Comparison of ENCODE assay signal across 16 cellular contexts in the genomic region with DNA sequence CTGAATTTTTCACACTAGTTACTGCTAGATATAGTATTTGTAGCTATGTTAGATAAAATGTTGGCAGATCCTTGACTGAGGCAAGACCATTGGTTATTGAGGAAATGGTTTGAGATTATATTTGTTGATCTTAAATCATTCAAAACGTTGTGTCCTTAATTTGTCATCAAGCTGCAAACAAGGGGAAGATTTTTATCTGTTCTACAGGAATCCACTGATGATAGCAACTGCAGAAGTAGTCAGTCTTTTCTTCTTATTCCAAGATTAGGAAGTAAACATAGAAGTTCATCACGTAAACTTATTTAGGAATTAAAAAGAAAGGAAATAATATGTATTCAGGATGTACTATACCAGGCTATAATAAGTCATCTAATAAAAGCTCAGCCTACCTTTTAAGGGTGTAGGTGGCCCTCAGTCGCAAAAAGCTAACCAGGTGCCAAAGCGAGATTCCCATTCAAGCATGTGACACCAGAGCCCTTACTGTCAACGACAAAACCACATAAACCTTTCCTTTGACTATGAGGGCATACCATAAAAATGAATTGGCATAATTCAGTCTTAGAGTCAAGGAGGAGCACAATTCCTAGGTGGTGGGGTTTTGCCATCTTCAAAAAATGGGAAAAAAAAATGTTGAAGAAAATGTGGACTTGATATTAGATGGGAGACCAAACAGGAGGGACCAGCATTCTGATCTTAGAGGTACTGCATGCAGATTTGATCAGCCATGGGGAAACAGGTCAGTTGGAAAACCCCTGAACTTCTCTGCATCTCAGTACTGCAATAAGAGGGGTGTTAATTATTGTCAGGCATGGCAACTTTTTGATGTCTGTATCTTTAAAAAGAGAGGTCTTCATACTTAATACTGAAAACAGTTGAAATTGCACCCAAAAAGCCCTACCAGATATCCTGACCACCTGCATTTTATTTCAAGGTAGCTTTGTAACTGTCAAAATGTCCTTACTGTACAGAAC.
DNase-seq lines count a peak whose midpoint lies in the region; ATAC-seq, FAIRE-seq and TF ChIP-seq lines count a peak whose summit lies in the region.
"Had no signal": no experiment of that assay in that cellular context is flagged by ENCODE, and none has a peak within 500 bp of the region (broad histone marks: within the 10 kb centered on the region; RNA-seq: fewer than 3 reads in every experiment).

No MANE protein-coding gene starts in this region.

- H3K27ac Mint-ChIP-seq in activated naive CD4-positive, alpha-beta T cell treated with anti-CD3 and anti-CD28 coated beads, Interleukin-2, amount 50 U/mL, for 72 hours = no peak overlapping the region
- H3K27ac Mint-ChIP-seq: T-helper 17 cell had no signal

- peak; percentile 77 for FAIRE-seq in GM18507 (lab: Jason Lieb, UNC)
- FAIRE-seq: HepG2 had no signal

- ATAC-seq in GM19463 (IDR thresholded peaks at IDR 0.05; ENCODE audit: unreplicated experiment) (peak; percentile 68), HG02938 (IDR thresholded peaks at IDR 0.05; ENCODE audit: unreplicated experiment) (peak; percentile 73), HG02885 (IDR thresholded peaks at IDR 0.05; ENCODE audit: poor library complexity, unreplicated experiment) (no peak)
- no peak for ATAC-seq in activated naive CD4-positive, alpha-beta T cell treated with anti-CD3 and anti-CD28 coated beads, Interleukin-2, amount 50 U/mL, for 72 hours
- ATAC-seq: HepG2; naive thymus-derived CD8-positive, alpha-beta T cell; right cardiac atrium; T-helper 17 cell had no signal

- no peak overlapping the region for H3K4me3 ChIP-seq in LNCaP clone FGC (ENCODE audit: low read depth, low read length)

- peaks cover 3 to 9% of the 10 kb centered on the region in 2 donors for H3K9me3 Mint-ChIP-seq in activated naive CD4-positive, alpha-beta T cell treated with anti-CD3 and anti-CD28 coated beads, Interleukin-2, amount 50 U/mL, for 72 hours

- peaks cover 9% of the 10 kb centered on the region in 2 donors for H3K36me3 Mint-ChIP-seq in activated naive CD4-positive, alpha-beta T cell treated with anti-CD3 and anti-CD28 coated beads, Interleukin-2, amount 50 U/mL, for 72 hours

- no peak for DNase-seq in GM18507 (ENCODE audit: extremely low spot score, insufficient read length, low read depth)
- DNase-seq in LNCaP clone FGC (ENCODE audit: low read depth) = peak; percentile 98
- DNase-seq in activated naive CD4-positive, alpha-beta T cell treated with anti-CD3 and anti-CD28 coated beads, Interleukin-2, amount 50 U/mL, for 72 hours (ENCODE audit: low spot score in 2 of 2) = no peak
- DNase-seq in DMS53 (lab: John Stamatoyannopoulos, UW) = no peak
- no peak for DNase-seq in dedifferentiated amniotic fluid mesenchymal stem cell (ENCODE audit: extremely low spot score)
- DNase-seq: activated CD4-positive, alpha-beta T cell treated with anti-CD3 and anti-CD28 coated beads, Interleukin-2, amount 50 U/mL, for 4 hours; activated naive CD4-positive, alpha-beta T cell treated with Interleukin-2 at 50 U/mL for 16 hours; AML-193; naive thymus-derived CD8-positive, alpha-beta T cell; NCI-H1092 treated with DMSO at 0.1 percent for 48 hours; right cardiac atrium; T-helper 17 cell had no signal

- no peak for TF ChIP-seq CTCF in LNCaP clone FGC (IDR thresholded peaks at IDR 0.05; ENCODE audit: control insufficient read depth, extremely low read depth, insufficient read depth)

Comparison
In these comparisons a context has a peak if more than half of its experiments do, and no peak if none do; other contexts are left out.
1. ATAC-seq: peak in GM19463 (single experiment) and HG02938 (single experiment); none in HG02885 (single experiment) and activated naive CD4-positive, alpha-beta T cell treated with anti-CD3 and anti-CD28 coated beads, Interleukin-2, amount 50 U/mL, for 72 hours (0 of 2).